In genomic region chr1:103516693-103517092, GRCh38 we compare ENCODE assay signal across 17 cellular contexts. TPM values are rescaled to one million over a fixed set of nuclear protein-coding genes. Genes with fewer than 3 reads are reported as not detected.
DNase-seq lines count a peak whose midpoint lies in the region; ATAC-seq and TF ChIP-seq lines count a peak whose summit lies in the region.
"Had no signal": no experiment of that assay in that cellular context is flagged by ENCODE, and none has a peak within 500 bp of the region (broad histone marks: within the 10 kb centered on the region; RNA-seq: fewer than 3 reads in every experiment).

No MANE protein-coding gene starts in this region.

- no peaks in the 10 kb centered on the region for H3K36me3 ChIP-seq in RWPE2 (ENCODE audit: low read depth)
- H3K36me3 ChIP-seq in GM23338 (ENCODE audit: insufficient read depth) = no peaks in the 10 kb centered on the region
- no peaks in the 10 kb centered on the region for H3K36me3 ChIP-seq in naive thymus-derived CD4-positive, alpha-beta T cell (ENCODE audit: control insufficient read depth in 2 of 3, insufficient read depth in 3 of 3, low read length in 3 of 3)
- H3K36me3 ChIP-seq: ascending aorta, neural progenitor cell, right atrium auricular region, thyroid gland had no signal

- DNase-seq in activated naive CD4-positive, alpha-beta T cell treated with anti-CD3 and anti-CD28 coated beads for 36 hours = no peak
- no peak for DNase-seq in activated naive CD4-positive, alpha-beta T cell treated with Interleukin-2 at 50 U/mL for 16 hours
- no peak for DNase-seq in RWPE2 (ENCODE audit: low spot score)
- DNase-seq in epithelial cell of esophagus (ENCODE audit: low read depth) = peak; percentile 63
- peak in 1 of 2 donors; percentile 15 for DNase-seq in stimulated activated naive CD8-positive, alpha-beta T cell treated with anti-CD3 and anti-CD28 coated beads, Interleukin-15, amount 100 ng/mL, for 72 hours
- no peak for DNase-seq in GM23338 (ENCODE audit: low spot score)
- DNase-seq in NCI-H1436 (lab: John Stamatoyannopoulos, UW) = no peak
- no peak for DNase-seq in naive thymus-derived CD4-positive, alpha-beta T cell
- DNase-seq: activated CD4-positive, alpha-beta T cell treated with anti-CD3 and anti-CD28 coated beads for 48 hours; Calu3; NCI-H2081; NCI-H774; thyroid gland had no signal

- no peaks in the 10 kb centered on the region for H3K9me3 ChIP-seq in RWPE2 (ENCODE audit: severe bottlenecking)
- H3K9me3 ChIP-seq in naive thymus-derived CD4-positive, alpha-beta T cell (ENCODE audit: control insufficient read depth in 2 of 3, low read length in 3 of 3) = no peaks in the 10 kb centered on the region
- H3K9me3 ChIP-seq: thyroid gland had no signal

- POLR2A ChIA-PET in naive thymus-derived CD4-positive, alpha-beta T cell (lab: Charles Lee) = interaction anchor here (1.1 to 2.3 kb wide), 2 partner anchors 9 kb away, joined by 3 to 5 read pairs; partner anchors contain the start of gene RNPC3

- no peak overlapping the region for H3K4me3 ChIP-seq in RWPE2 (ENCODE audit: severe bottlenecking)
- no peak overlapping the region for H3K4me3 ChIP-seq in epithelial cell of esophagus (ENCODE audit: low read length)
- no peak overlapping the region for H3K4me3 ChIP-seq in GM23338
- H3K4me3 ChIP-seq in naive thymus-derived CD4-positive, alpha-beta T cell (ENCODE audit: low read length) = no peak overlapping the region
- H3K4me3 ChIP-seq: ascending aorta, lung, neural progenitor cell, right atrium auricular region, thyroid gland had no signal

- peaks cover 4% of the 10 kb centered on the region for H3K9me3 Mint-ChIP-seq in activated naive CD4-positive, alpha-beta T cell treated with anti-CD3 and anti-CD28 coated beads for 36 hours
- H3K9me3 Mint-ChIP-seq in stimulated activated naive CD8-positive, alpha-beta T cell treated with anti-CD3 and anti-CD28 coated beads, Interleukin-15, amount 100 ng/mL, for 72 hours = peaks cover 3% of the 10 kb centered on the region in 2 donors
- no peaks in the 10 kb centered on the region for H3K9me3 Mint-ChIP-seq in GM23338
- H3K9me3 Mint-ChIP-seq in naive thymus-derived CD4-positive, alpha-beta T cell = peaks cover 0 to 5% (median 2%) of the 10 kb centered on the region in 11 donors

- H3K4me1 ChIP-seq in RWPE2 (ENCODE audit: insufficient read depth, poor library complexity, severe bottlenecking) = peaks cover 27% of the 10 kb centered on the region
- H3K4me1 ChIP-seq in GM23338 (ENCODE audit: insufficient read depth) = no peaks in the 10 kb centered on the region
- H3K4me1 ChIP-seq in naive thymus-derived CD4-positive, alpha-beta T cell (ENCODE audit: control insufficient read depth in 2 of 2, insufficient read depth in 2 of 2, low read length in 2 of 2) = no peaks in the 10 kb centered on the region
- H3K4me1 ChIP-seq: ascending aorta, neural progenitor cell, right atrium auricular region, thyroid gland had no signal

- H3K27me3 ChIP-seq in RWPE2 (ENCODE audit: insufficient read depth, poor library complexity, severe bottlenecking) = no peaks in the 10 kb centered on the region
- H3K27me3 ChIP-seq in GM23338 (ENCODE audit: insufficient read depth) = no peaks in the 10 kb centered on the region
- H3K27me3 ChIP-seq in naive thymus-derived CD4-positive, alpha-beta T cell (ENCODE audit: control insufficient read depth in 2 of 2, insufficient read depth in 2 of 2, low read length in 2 of 2) = no peaks in the 10 kb centered on the region
- H3K27me3 ChIP-seq: ascending aorta, neural progenitor cell, right atrium auricular region, thyroid gland had no signal

- no peak overlapping the region for H3K4me2 ChIP-seq in GM23338
- H3K4me2 ChIP-seq: neural progenitor cell had no signal

- no peaks in the 10 kb centered on the region for H3F3A ChIP-seq in GM23338 (replicated peaks; ENCODE audit: low read depth)

- H3K27ac Mint-ChIP-seq in activated naive CD4-positive, alpha-beta T cell treated with anti-CD3 and anti-CD28 coated beads for 36 hours = peak overlapping the region; percentile 76
- peak overlapping the region; percentile 91 to 95 for H3K27ac Mint-ChIP-seq in stimulated activated naive CD8-positive, alpha-beta T cell treated with anti-CD3 and anti-CD28 coated beads, Interleukin-15, amount 100 ng/mL, for 72 hours
- no peak overlapping the region for H3K27ac Mint-ChIP-seq in GM23338
- H3K27ac Mint-ChIP-seq in naive thymus-derived CD4-positive, alpha-beta T cell = peak overlapping the region in 1 of 9 donors; percentile 50
- H3K27ac Mint-ChIP-seq: neural progenitor cell had no signal

- no peaks in the 10 kb centered on the region for H3K79me2 ChIP-seq in GM23338 (replicated peaks; ENCODE audit: insufficient read depth)

- peaks cover 24% of the 10 kb centered on the region for H3K4me1 Mint-ChIP-seq in activated naive CD4-positive, alpha-beta T cell treated with anti-CD3 and anti-CD28 coated beads for 36 hours (ENCODE audit: low read depth)
- H3K4me1 Mint-ChIP-seq in stimulated activated naive CD8-positive, alpha-beta T cell treated with anti-CD3 and anti-CD28 coated beads, Interleukin-15, amount 100 ng/mL, for 72 hours = peaks cover 28% of the 10 kb centered on the region
- H3K4me1 Mint-ChIP-seq in GM23338 = peaks cover 3% of the 10 kb centered on the region; the same call in 1 of the 3 replicates
- H3K4me1 Mint-ChIP-seq in naive thymus-derived CD4-positive, alpha-beta T cell = peaks cover 0 to 6% (median 4%) of the 10 kb centered on the region in 7 donors
- H3K4me1 Mint-ChIP-seq: neural progenitor cell had no signal

- no peak overlapping the region for H3K4me3 Mint-ChIP-seq in activated naive CD4-positive, alpha-beta T cell treated with anti-CD3 and anti-CD28 coated beads for 36 hours
- H3K4me3 Mint-ChIP-seq in stimulated activated naive CD8-positive, alpha-beta T cell treated with anti-CD3 and anti-CD28 coated beads, Interleukin-15, amount 100 ng/mL, for 72 hours = peak overlapping the region; percentile 49 to 73
- no peak overlapping the region for H3K4me3 Mint-ChIP-seq in GM23338
- H3K4me3 Mint-ChIP-seq in naive thymus-derived CD4-positive, alpha-beta T cell = no peak overlapping the region
- H3K4me3 Mint-ChIP-seq: neural progenitor cell had no signal

- TF ChIP-seq CTCF in RWPE2 (IDR thresholded peaks at IDR 0.05; ENCODE audit: poor library complexity, severe bottlenecking) = no peak
- no peak for TF ChIP-seq CTCF in epithelial cell of esophagus (IDR thresholded peaks at IDR 0.05; ENCODE audit: insufficient read depth, low read depth, low read length, missing control alignments)
- no peak for TF ChIP-seq CTCF in GM23338 (conservative IDR thresholded peaks at IDR 0.05; ENCODE audit: low read depth in 2 of 2)

- no peak overlapping the region for H2AFZ ChIP-seq in GM23338
- H2AFZ ChIP-seq: neural progenitor cell had no signal

- no peaks in the 10 kb centered on the region for H4K20me1 ChIP-seq in GM23338 (replicated peaks; ENCODE audit: insufficient read depth)

- peaks cover 5% of the 10 kb centered on the region for H3K36me3 Mint-ChIP-seq in activated naive CD4-positive, alpha-beta T cell treated with anti-CD3 and anti-CD28 coated beads for 36 hours (ENCODE audit: low read depth)
- H3K36me3 Mint-ChIP-seq in GM23338 (ENCODE audit: low read depth) = peaks cover 4% of the 10 kb centered on the region; the same call in 1 of the 3 replicates
- peaks cover 0 to 11% (median 8%) of the 10 kb centered on the region in 5 donors for H3K36me3 Mint-ChIP-seq in naive thymus-derived CD4-positive, alpha-beta T cell
- H3K36me3 Mint-ChIP-seq: neural progenitor cell had no signal

- H3K27me3 Mint-ChIP-seq in activated naive CD4-positive, alpha-beta T cell treated with anti-CD3 and anti-CD28 coated beads for 36 hours (ENCODE audit: low read depth) = no peaks in the 10 kb centered on the region
- no peaks in the 10 kb centered on the region for H3K27me3 Mint-ChIP-seq in stimulated activated naive CD8-positive, alpha-beta T cell treated with anti-CD3 and anti-CD28 coated beads, Interleukin-15, amount 100 ng/mL, for 72 hours
- H3K27me3 Mint-ChIP-seq in GM23338 (ENCODE audit: insufficient read depth, low read depth, poor library complexity) = peaks cover 2% of the 10 kb centered on the region
- no peaks in the 10 kb centered on the region for H3K27me3 Mint-ChIP-seq in naive thymus-derived CD4-positive, alpha-beta T cell

- CTCF ChIA-PET in activated naive CD4-positive, alpha-beta T cell treated with anti-CD3 and anti-CD28 coated beads for 36 hours (lab: Charles Lee) = interaction anchor here (1.1 kb wide), 1 partner anchor 9 kb away, joined by 5 read pairs; the partner anchor contains the start of gene RNPC3
- CTCF ChIA-PET in naive thymus-derived CD4-positive, alpha-beta T cell (lab: Charles Lee) = no interaction called here

- no peaks in the 10 kb centered on the region for H3K9me2 ChIP-seq in GM23338 (ENCODE audit: insufficient read depth)

- H3K27ac ChIP-seq in RWPE2 (ENCODE audit: poor library complexity, severe bottlenecking) (peak overlapping the region; percentile 89), GM23338 (ENCODE audit: low read depth) (no peak overlapping the region)
- H3K27ac ChIP-seq in naive thymus-derived CD4-positive, alpha-beta T cell (ENCODE audit: low read depth, low read length) = no peak overlapping the region
- H3K27ac ChIP-seq: ascending aorta, neural progenitor cell, right atrium auricular region, thyroid gland had no signal

- ATAC-seq in RWPE2 (ENCODE audit: low read depth) = peak; percentile 86
- ATAC-seq in stimulated activated naive CD8-positive, alpha-beta T cell treated with anti-CD3 and anti-CD28 coated beads, Interleukin-15, amount 100 ng/mL, for 72 hours = peak; percentile 72
- no peak for ATAC-seq in GM23338
- no peak for ATAC-seq in naive thymus-derived CD4-positive, alpha-beta T cell

- intact Hi-C loops in activated naive CD4-positive, alpha-beta T cell treated with anti-CD3 and anti-CD28 coated beads for 36 hours (cut with micrococcal nuclease) = loop anchor here (1.0 to 10.0 kb wide), 4 partner anchors 9 to 1994 kb away; partner anchors contain the start of gene RNPC3
- intact Hi-C loops in naive thymus-derived CD4-positive, alpha-beta T cell (cut with micrococcal nuclease) = loop anchor here (10.0 kb wide), 2 partner anchors 152 to 1692 kb away; no protein-coding TSS in a partner anchor

TF ChIP-seq in GM23338, 12 proteins besides CTCF, POLR2A, EP300 and RAD21 (continues in another document):
- TF ChIP-seq EZH2phosphoT487 (IDR thresholded peaks at IDR 0.05; ENCODE audit: unreplicated experiment) = no peak

RNA-seq across cellular contexts. Expression of gene RNPC3, which starts 8.8 kb away (rescaled TPM):
- total RNA-seq in activated naive CD4-positive, alpha-beta T cell treated with anti-CD3 and anti-CD28 coated beads for 36 hours = 10 to 100 TPM; 14.8 to 15.5 TPM
- 10.8 and 13.4 TPM in 2 replicates for total RNA-seq in GM23338 (2014; rRNA removed; shearing (Covaris generic))
- 36.5 and 38.2 TPM in 2 replicates for polyA plus RNA-seq in GM23338 (2016; fragmentation: Nextera tagmentation; extraction: Ambion mirVana)
- total RNA-seq in naive thymus-derived CD4-positive, alpha-beta T cell = 10 to 100 TPM; 35.3 to 99.4 (median 52.1) TPM
- 10 to 100 TPM; 16.3 to 16.6 TPM for polyA plus RNA-seq in naive thymus-derived CD4-positive, alpha-beta T cell

RNA-seq across cellular contexts. Expression of gene AMY2B, which starts 54.7 kb away (rescaled TPM):
- 1 to 10 TPM; 2.9 to 4.1 TPM for total RNA-seq in activated naive CD4-positive, alpha-beta T cell treated with anti-CD3 and anti-CD28 coated beads for 36 hours
- total RNA-seq in GM23338 (2014; rRNA removed; shearing (Covaris generic)) = 1.3 and 1.5 TPM in 2 replicates
- 0.64 and 2.5 TPM in 2 replicates for polyA plus RNA-seq in GM23338 (2016; fragmentation: Nextera tagmentation; extraction: Ambion mirVana)
- 10 to 100 TPM; 13.2 to 65.0 (median 43.7) TPM for total RNA-seq in naive thymus-derived CD4-positive, alpha-beta T cell
- 1 to 10 TPM; 1.5 to 1.7 TPM for polyA plus RNA-seq in naive thymus-derived CD4-positive, alpha-beta T cell

Comparison
In these comparisons a context has a peak if more than half of its experiments do, and no peak if none do; other contexts are left out.
1. H3K4me3 Mint-ChIP-seq: peak in stimulated activated naive CD8-positive, alpha-beta T cell treated with anti-CD3 and anti-CD28 coated beads, Interleukin-15, amount 100 ng/mL, for 72 hours (2 of 2); none in activated naive CD4-positive, alpha-beta T cell treated with anti-CD3 and anti-CD28 coated beads for 36 hours (single experiment), GM23338 (single experiment) and naive thymus-derived CD4-positive, alpha-beta T cell (0 of 10).
2. ATAC-seq: peak in RWPE2 (single experiment) and stimulated activated naive CD8-positive, alpha-beta T cell treated with anti-CD3 and anti-CD28 coated beads, Interleukin-15, amount 100 ng/mL, for 72 hours (single experiment); none in GM23338 (single experiment) and naive thymus-derived CD4-positive, alpha-beta T cell (single experiment).